ENCODE assay signal across 12 cellular contexts in genomic region chr2:104862061-104862941, GRCh38. TPM values are rescaled to one million over a fixed set of nuclear protein-coding genes. Genes with fewer than 3 reads are reported as not detected.
A peak's percentile ranks its signal among the peaks of the same experiment; 100 is the strongest.
DNase-seq lines count a peak whose midpoint lies in the region; ATAC-seq, FAIRE-seq and TF ChIP-seq lines count a peak whose summit lies in the region.
"Had no signal": no experiment of that assay in that cellular context is flagged by ENCODE, and none has a peak within 500 bp of the region (broad histone marks: within the 10 kb centered on the region; RNA-seq: fewer than 3 reads in every experiment).

No MANE protein-coding gene starts in this region.

- peaks cover 63% of the 10 kb centered on the region for H3K27me3 Mint-ChIP-seq in activated naive CD8-positive, alpha-beta T cell
- H3K27me3 Mint-ChIP-seq in activated naive CD8-positive, alpha-beta T cell treated with anti-CD3 and anti-CD28 coated beads, Interleukin-2, amount 50 U/mL, for 24 hours, result peaks cover 86% of the 10 kb centered on the region

- H3K4me1 ChIP-seq in ascending aorta (no peaks in the 10 kb centered on the region), suprapubic skin (peaks cover 29% of the 10 kb centered on the region)

- peaks cover 4% of the 10 kb centered on the region for H3K9me3 Mint-ChIP-seq in activated naive CD8-positive, alpha-beta T cell (ENCODE audit: low read depth)
- peaks cover 12% of the 10 kb centered on the region for H3K9me3 Mint-ChIP-seq in activated naive CD8-positive, alpha-beta T cell treated with anti-CD3 and anti-CD28 coated beads, Interleukin-2, amount 50 U/mL, for 24 hours

- no peak for TF ChIP-seq CTCF in ascending aorta (IDR thresholded peaks at IDR 0.05)
- TF ChIP-seq CTCF in kidney epithelial cell (IDR thresholded peaks at IDR 0.05; ENCODE audit: insufficient read depth, low read length, poor library complexity, severe bottlenecking), result no peak
- no peak for TF ChIP-seq CTCF in suprapubic skin (IDR thresholded peaks at IDR 0.05)
- no peak for TF ChIP-seq CTCF in D721Med (IDR thresholded peaks at IDR 0.05; ENCODE audit: insufficient read depth, missing control alignments)

- H3K4me1 Mint-ChIP-seq in activated naive CD8-positive, alpha-beta T cell (ENCODE audit: low read depth), result peaks cover 15% of the 10 kb centered on the region
- H3K4me1 Mint-ChIP-seq in activated naive CD8-positive, alpha-beta T cell treated with anti-CD3 and anti-CD28 coated beads, Interleukin-2, amount 50 U/mL, for 24 hours, result peaks cover 9% of the 10 kb centered on the region

- intact Hi-C loops in ascending aorta (cut with DNase I), result no loop called here

- WGBS in suprapubic skin, result 11% methylated on average over 43 of the region's 60 CpGs

- no peaks in the 10 kb centered on the region for H3K9me3 ChIP-seq in ascending aorta
- no peaks in the 10 kb centered on the region for H3K9me3 ChIP-seq in suprapubic skin
- H3K9me3 ChIP-seq: transverse colon had no signal

- H3K36me3 Mint-ChIP-seq in activated naive CD8-positive, alpha-beta T cell, result no peaks in the 10 kb centered on the region
- H3K36me3 Mint-ChIP-seq in activated naive CD8-positive, alpha-beta T cell treated with anti-CD3 and anti-CD28 coated beads, Interleukin-2, amount 50 U/mL, for 24 hours (ENCODE audit: low read depth), result peaks cover 12% of the 10 kb centered on the region

- FAIRE-seq in D721Med (lab: Jason Lieb, UNC), result no peak

- TF ChIP-seq EP300 in suprapubic skin (IDR thresholded peaks at IDR 0.05), result no peak

- ATAC-seq in activated naive CD8-positive, alpha-beta T cell treated with anti-CD3 and anti-CD28 coated beads, Interleukin-2, amount 50 U/mL, for 24 hours, result no peak

- no peaks in the 10 kb centered on the region for H3K36me3 ChIP-seq in ascending aorta
- H3K36me3 ChIP-seq in kidney epithelial cell (ENCODE audit: control insufficient read depth, insufficient read depth, low read length), result no peaks in the 10 kb centered on the region
- H3K36me3 ChIP-seq in suprapubic skin, result no peaks in the 10 kb centered on the region
- H3K36me3 ChIP-seq: transverse colon had no signal

- H3K4me3 Mint-ChIP-seq in activated naive CD8-positive, alpha-beta T cell, result peak overlapping the region; percentile 63
- H3K4me3 Mint-ChIP-seq in activated naive CD8-positive, alpha-beta T cell treated with anti-CD3 and anti-CD28 coated beads, Interleukin-2, amount 50 U/mL, for 24 hours, result no peak overlapping the region

- H3K27ac Mint-ChIP-seq in activated naive CD8-positive, alpha-beta T cell, result no peak overlapping the region
- H3K27ac Mint-ChIP-seq in activated naive CD8-positive, alpha-beta T cell treated with anti-CD3 and anti-CD28 coated beads, Interleukin-2, amount 50 U/mL, for 24 hours, result no peak overlapping the region

- DNase-seq in activated naive CD8-positive, alpha-beta T cell treated with anti-CD3 and anti-CD28 coated beads, Interleukin-2, amount 50 U/mL, for 24 hours, result no peak
- no peak for DNase-seq in ascending aorta (ENCODE audit: low spot score in 2 of 2)
- no peak for DNase-seq in kidney epithelial cell (ENCODE audit: low read depth)
- DNase-seq in suprapubic skin (ENCODE audit: low spot score in 2 of 2), result no peak
- DNase-seq in NCI-H1092 (lab: John Stamatoyannopoulos, UW), result no peak
- DNase-seq in epidermal melanocyte (ENCODE audit: insufficient read length, low spot score), result no peak
- DNase-seq in D721Med (ENCODE audit: insufficient read length, low spot score), result no peak
- DNase-seq: activated CD4-positive, alpha-beta T cell treated with anti-CD3 and anti-CD28 coated beads for 48 hours; CD4-positive, alpha-beta memory T cell; transverse colon had no signal

- H3K27ac ChIP-seq in ascending aorta, result no peak overlapping the region
- no peak overlapping the region for H3K27ac ChIP-seq in suprapubic skin
- H3K27ac ChIP-seq: epithelial cell of prostate, transverse colon had no signal

- H3K4me3 ChIP-seq in ascending aorta (peak overlapping the region; percentile 2 to 32), kidney epithelial cell (ENCODE audit: low read depth, low read length) (peak overlapping the region; percentile 42), suprapubic skin (peak overlapping the region; percentile 33)

- TF ChIP-seq POLR2A in suprapubic skin (IDR thresholded peaks at IDR 0.05), result no peak

- H3K27me3 ChIP-seq in ascending aorta (peaks cover 10% of the 10 kb centered on the region), kidney epithelial cell (ENCODE audit: control insufficient read depth, insufficient read depth, low read length) (peaks cover 26% of the 10 kb centered on the region), suprapubic skin (peaks cover 100% of the 10 kb centered on the region)

RNA-seq across cellular contexts. Expression of gene POU3F3, which starts 8.4 kb away (rescaled TPM):
- total RNA-seq in ascending aorta (0.21 TPM), kidney epithelial cell (18.2 and 19.0 TPM in 2 replicates), suprapubic skin (1 to 10 TPM in 2 of 4 donors, under 1 TPM in 2; 0.30 to 1.5 (median 0.84) TPM)
- total RNA-seq: CD4-positive, alpha-beta memory T cell had no signal
